8 cellular contexts compared by ENCODE assay signal in genomic region chr20:55291251-55291650, GRCh38.
"Had no signal": no experiment of that assay in that cellular context is flagged by ENCODE, and none has a peak within 500 bp of the region (broad histone marks: within the 10 kb centered on the region; RNA-seq: fewer than 3 reads in every experiment).

No MANE protein-coding gene starts in this region.

- ATAC-seq: GM23338, HCT116, HepG2 had no signal

- H3K36me3 ChIP-seq: HAP-1 had no signal

- DNase-seq: H7, HFFc6, KBM-7 had no signal

- FAIRE-seq: H1, HepG2 had no signal

- H3K9me3 ChIP-seq: HAP-1 had no signal

- H3K4me3 ChIP-seq: GM23338, HAP-1 had no signal
